ENCODE assay signal across 1 cellular context in the genomic region with DNA sequence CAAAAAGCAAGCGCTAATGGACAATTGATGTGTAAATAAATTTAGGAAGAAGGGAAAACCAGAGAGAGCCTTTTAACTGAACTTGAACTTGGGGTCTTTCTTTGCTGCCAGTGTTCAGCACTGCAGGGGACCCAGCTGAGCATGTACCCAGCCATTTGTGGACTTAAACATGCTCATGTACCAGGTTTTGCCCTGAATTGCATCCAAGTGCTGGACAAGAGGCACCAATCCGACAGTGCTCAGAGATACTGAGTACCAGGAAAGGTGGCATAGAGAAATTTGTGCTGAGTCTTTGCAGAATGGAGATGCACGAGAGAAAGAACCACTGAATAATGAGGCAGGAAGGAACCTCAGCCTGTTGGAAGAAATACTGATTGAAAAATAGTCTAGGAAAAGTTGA.
TF ChIP-seq lines count a peak whose summit lies in the region.

No MANE protein-coding gene starts in this region.

TF ChIP-seq in GM23338, 12 proteins besides CTCF, POLR2A, EP300 and RAD21 (continued from another document):
- TF ChIP-seq, protein P1, sequence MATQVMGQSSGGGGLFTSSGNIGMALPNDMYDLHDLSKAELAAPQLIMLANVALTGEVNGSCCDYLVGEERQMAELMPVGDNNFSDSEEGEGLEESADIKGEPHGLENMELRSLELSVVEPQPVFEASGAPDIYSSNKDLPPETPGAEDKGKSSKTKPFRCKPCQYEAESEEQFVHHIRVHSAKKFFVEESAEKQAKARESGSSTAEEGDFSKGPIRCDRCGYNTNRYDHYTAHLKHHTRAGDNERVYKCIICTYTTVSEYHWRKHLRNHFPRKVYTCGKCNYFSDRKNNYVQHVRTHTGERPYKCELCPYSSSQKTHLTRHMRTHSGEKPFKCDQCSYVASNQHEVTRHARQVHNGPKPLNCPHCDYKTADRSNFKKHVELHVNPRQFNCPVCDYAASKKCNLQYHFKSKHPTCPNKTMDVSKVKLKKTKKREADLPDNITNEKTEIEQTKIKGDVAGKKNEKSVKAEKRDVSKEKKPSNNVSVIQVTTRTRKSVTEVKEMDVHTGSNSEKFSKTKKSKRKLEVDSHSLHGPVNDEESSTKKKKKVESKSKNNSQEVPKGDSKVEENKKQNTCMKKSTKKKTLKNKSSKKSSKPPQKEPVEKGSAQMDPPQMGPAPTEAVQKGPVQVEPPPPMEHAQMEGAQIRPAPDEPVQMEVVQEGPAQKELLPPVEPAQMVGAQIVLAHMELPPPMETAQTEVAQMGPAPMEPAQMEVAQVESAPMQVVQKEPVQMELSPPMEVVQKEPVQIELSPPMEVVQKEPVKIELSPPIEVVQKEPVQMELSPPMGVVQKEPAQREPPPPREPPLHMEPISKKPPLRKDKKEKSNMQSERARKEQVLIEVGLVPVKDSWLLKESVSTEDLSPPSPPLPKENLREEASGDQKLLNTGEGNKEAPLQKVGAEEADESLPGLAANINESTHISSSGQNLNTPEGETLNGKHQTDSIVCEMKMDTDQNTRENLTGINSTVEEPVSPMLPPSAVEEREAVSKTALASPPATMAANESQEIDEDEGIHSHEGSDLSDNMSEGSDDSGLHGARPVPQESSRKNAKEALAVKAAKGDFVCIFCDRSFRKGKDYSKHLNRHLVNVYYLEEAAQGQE (IDR thresholded peaks at IDR 0.05; ENCODE audit: unreplicated experiment) = no peak
- no peak for TF ChIP-seq EZH2 (IDR thresholded peaks at IDR 0.05; ENCODE audit: low read depth, unreplicated experiment)
TF ChIP-seq in GM23338: peak in this region for 0.
